ENCODE assay signal across 11 cellular contexts in the genomic region with DNA sequence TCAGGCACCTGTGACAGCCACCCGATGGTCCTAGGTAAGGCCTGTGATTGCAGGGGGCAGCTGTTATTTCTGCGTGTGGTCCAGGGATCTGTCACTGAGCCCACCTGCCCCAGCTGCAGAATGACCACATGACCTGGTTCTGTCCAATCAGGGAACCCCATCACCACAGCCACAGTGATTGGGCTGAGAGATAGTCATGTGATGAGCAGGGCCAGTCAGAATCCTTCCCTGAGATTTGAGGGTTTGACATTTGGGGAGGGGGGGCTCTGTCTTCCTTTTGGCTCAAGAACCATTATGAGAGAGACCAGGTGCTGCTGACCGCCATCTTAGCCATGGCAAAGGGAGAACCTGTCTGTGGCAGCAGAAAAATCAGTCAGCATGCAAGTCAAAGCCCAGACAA.
DNase-seq lines count a peak whose midpoint lies in the region; ATAC-seq lines count a peak whose summit lies in the region.
"Had no signal": no experiment of that assay in that cellular context is flagged by ENCODE, and none has a peak within 500 bp of the region (broad histone marks: within the 10 kb centered on the region; RNA-seq: fewer than 3 reads in every experiment).

No MANE protein-coding gene starts in this region.

- DNase-seq in NAMALWA (ENCODE audit: low spot score) (peak; percentile 29), head of caudate nucleus (peak in 23 of 42 donors; percentile 1 to 42 (median 10)), NCI-H187 (lab: John Stamatoyannopoulos, UW) (no peak)
- DNase-seq in activated CD8-positive, alpha-beta memory T cell treated with anti-CD3 and anti-CD28 coated beads, Interleukin-2, amount 50 U/mL, for 4 hours, result peak; percentile 5
- DNase-seq: esophagus squamous epithelium, NCI-H69 had no signal

- H3K27ac ChIP-seq in skeletal muscle tissue (ENCODE audit: low read depth, low read length), result peak overlapping the region; percentile 58
- H3K27ac ChIP-seq: esophagus squamous epithelium had no signal

- H3K9me3 ChIP-seq in skeletal muscle tissue (ENCODE audit: control insufficient read depth in 3 of 3, low read length in 3 of 3), result no peaks in the 10 kb centered on the region
- H3K9me3 ChIP-seq: esophagus squamous epithelium had no signal

- H3K9ac ChIP-seq in skeletal muscle tissue (ENCODE audit: low read depth in 1 of 3, low read length in 3 of 3), result peak overlapping the region in 1 of 3 donors; percentile 79

- no peak overlapping the region for H3K4me3 ChIP-seq in skeletal muscle tissue (ENCODE audit: low read length in 3 of 3)
- H3K4me3 ChIP-seq: esophagus squamous epithelium had no signal

- intact Hi-C loops in head of caudate nucleus (cut with DNase I), result no loop called here

- no peaks in the 10 kb centered on the region for H3K36me3 ChIP-seq in skeletal muscle tissue (ENCODE audit: control insufficient read depth in 3 of 3, insufficient read depth in 3 of 3, low read length in 3 of 3)

- no peaks in the 10 kb centered on the region for H3K27me3 ChIP-seq in skeletal muscle tissue (ENCODE audit: control insufficient read depth in 3 of 3, insufficient read depth in 3 of 3, low read length in 3 of 3)
- H3K27me3 ChIP-seq: esophagus squamous epithelium had no signal

- peaks cover 34 to 67% (median 66%) of the 10 kb centered on the region in 3 donors for H3K4me1 ChIP-seq in skeletal muscle tissue (ENCODE audit: control insufficient read depth in 3 of 3, insufficient read depth in 3 of 3, low read length in 3 of 3)

- ATAC-seq in GM21423 (IDR thresholded peaks at IDR 0.05; ENCODE audit: unreplicated experiment), result no peak
- no peak for ATAC-seq in GM18870 (IDR thresholded peaks at IDR 0.05; ENCODE audit: unreplicated experiment)
- ATAC-seq in HG03469 (IDR thresholded peaks at IDR 0.05; ENCODE audit: unreplicated experiment), result no peak
- ATAC-seq: activated T-helper 17 cell treated with anti-CD3 and anti-CD28 coated beads, Interleukin-2, amount 50 U/mL, for 72 hours had no signal

Comparison
In these comparisons a context has a peak if more than half of its experiments do, and no peak if none do; other contexts are left out.
1. DNase-seq: peak in NAMALWA (single experiment), activated CD8-positive, alpha-beta memory T cell treated with anti-CD3 and anti-CD28 coated beads, Interleukin-2, amount 50 U/mL, for 4 hours (single experiment) and head of caudate nucleus (23 of 42); none in NCI-H187 (0 of 2).